15 cellular contexts compared by ENCODE assay signal in the genomic region with DNA sequence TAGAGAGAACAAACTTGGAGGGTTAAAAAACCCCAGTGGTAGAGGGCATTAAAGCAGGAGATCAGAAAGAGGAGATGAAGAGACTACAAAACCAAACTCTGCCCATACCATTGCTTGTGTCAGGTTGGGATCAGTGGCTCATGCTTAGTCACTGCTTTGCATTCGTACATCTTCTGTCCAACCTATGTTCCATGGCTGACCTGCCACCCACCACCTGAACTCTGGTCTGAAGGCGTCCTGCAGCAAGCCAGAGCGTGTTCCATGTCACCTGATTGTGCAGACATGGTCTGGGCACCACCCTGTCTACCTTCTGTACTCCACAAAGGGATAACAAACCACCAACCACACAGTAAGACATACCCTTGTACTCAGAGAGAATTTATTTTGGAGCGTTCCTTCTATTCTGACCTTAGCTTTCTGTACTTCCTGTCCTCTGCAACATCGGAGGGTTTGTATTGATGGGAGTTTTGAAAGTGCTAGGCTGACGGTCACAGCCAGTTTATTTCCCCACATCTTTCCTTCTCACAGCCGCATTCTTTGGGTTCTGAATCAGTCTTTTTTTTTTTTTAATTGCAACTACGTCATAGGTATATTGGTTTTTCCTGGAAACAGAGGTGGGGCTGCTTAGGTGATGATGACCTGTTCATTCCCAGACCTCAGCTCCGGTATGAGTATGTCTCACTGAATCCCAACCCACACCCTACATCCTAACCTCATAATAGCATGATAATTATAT.
A peak's percentile ranks its signal among the peaks of the same experiment; 100 is the strongest.
DNase-seq lines count a peak whose midpoint lies in the region; ATAC-seq, FAIRE-seq and TF ChIP-seq lines count a peak whose summit lies in the region.
"Had no signal": no experiment of that assay in that cellular context is flagged by ENCODE, and none has a peak within 500 bp of the region (broad histone marks: within the 10 kb centered on the region; RNA-seq: fewer than 3 reads in every experiment).

No MANE protein-coding gene starts in this region.

- CTCF ChIA-PET in activated CD4-positive, alpha-beta T cell treated with anti-CD3 and anti-CD28 coated beads for 36 hours (lab: Charles Lee): interaction anchor here (1.8 kb wide), 1 partner anchor 157 kb away, joined by 5 read pairs; no protein-coding TSS in a partner anchor

- no peaks in the 10 kb centered on the region for H3K79me2 ChIP-seq in astrocyte (ENCODE audit: insufficient read depth, low read length)

- peak overlapping the region; percentile 72 for H3K4me2 ChIP-seq in astrocyte (ENCODE audit: low read length)

- no peaks in the 10 kb centered on the region for H4K20me1 ChIP-seq in astrocyte (ENCODE audit: insufficient read depth, low read length)

- H3K27ac ChIP-seq in astrocyte (ENCODE audit: low read depth, low read length): peak overlapping the region; percentile 65
- H3K27ac ChIP-seq in coronary artery: no peak overlapping the region
- H3K27ac ChIP-seq: 22Rv1, prostate gland had no signal

- peak; percentile 5 for FAIRE-seq in astrocyte (lab: Jason Lieb, UNC)

- POLR2A ChIA-PET in activated CD4-positive, alpha-beta T cell treated with anti-CD3 and anti-CD28 coated beads for 36 hours (lab: Charles Lee): no interaction called here

- peak; percentile 66 for ATAC-seq in activated CD4-positive, alpha-beta T cell treated with anti-CD3 and anti-CD28 coated beads for 36 hours
- ATAC-seq: left lung had no signal

- peak overlapping the region; percentile 40 for H3K9ac ChIP-seq in astrocyte (ENCODE audit: low read length)

- H3K4me3 Mint-ChIP-seq in activated CD4-positive, alpha-beta T cell treated with anti-CD3 and anti-CD28 coated beads for 36 hours: no peak overlapping the region
- H3K4me3 Mint-ChIP-seq in astrocyte (ENCODE audit: unreplicated experiment): no peak overlapping the region

- peak overlapping the region; percentile 27 for H3K4me3 ChIP-seq in astrocyte (ENCODE audit: insufficient read depth, low read depth, low read length)
- no peak overlapping the region for H3K4me3 ChIP-seq in coronary artery
- H3K4me3 ChIP-seq: left lung, prostate gland had no signal

- intact Hi-C loops in activated CD4-positive, alpha-beta T cell treated with anti-CD3 and anti-CD28 coated beads for 36 hours (cut with DNase I, micrococcal nuclease): no loop called here

- H3K27me3 ChIP-seq in astrocyte (ENCODE audit: insufficient read depth, low read length): no peaks in the 10 kb centered on the region
- H3K27me3 ChIP-seq: left lung had no signal

- no peaks in the 10 kb centered on the region for H3K36me3 Mint-ChIP-seq in activated CD4-positive, alpha-beta T cell treated with anti-CD3 and anti-CD28 coated beads for 36 hours (ENCODE audit: low read depth)
- no peaks in the 10 kb centered on the region for H3K36me3 Mint-ChIP-seq in astrocyte (ENCODE audit: low read depth, unreplicated experiment)

- peaks cover 4% of the 10 kb centered on the region for H3K4me1 Mint-ChIP-seq in activated CD4-positive, alpha-beta T cell treated with anti-CD3 and anti-CD28 coated beads for 36 hours
- H3K4me1 Mint-ChIP-seq in astrocyte (ENCODE audit: low read depth, unreplicated experiment): peaks cover 36% of the 10 kb centered on the region

- H3K4me1 ChIP-seq in astrocyte (ENCODE audit: insufficient read depth, low read length): peaks cover 44% of the 10 kb centered on the region
- H3K4me1 ChIP-seq: prostate gland had no signal

- no peaks in the 10 kb centered on the region for H3K9me3 Mint-ChIP-seq in activated CD4-positive, alpha-beta T cell treated with anti-CD3 and anti-CD28 coated beads for 36 hours (ENCODE audit: low read depth)
- no peaks in the 10 kb centered on the region for H3K9me3 Mint-ChIP-seq in astrocyte (ENCODE audit: unreplicated experiment)

- H3K27ac Mint-ChIP-seq in activated CD4-positive, alpha-beta T cell treated with anti-CD3 and anti-CD28 coated beads for 36 hours: no peak overlapping the region
- no peak overlapping the region for H3K27ac Mint-ChIP-seq in astrocyte (ENCODE audit: unreplicated experiment)

- TF ChIP-seq CTCF in astrocyte (IDR thresholded peaks at IDR 0.05; ENCODE audit: insufficient read depth, low read depth, low read length): no peak
- no peak for TF ChIP-seq CTCF in coronary artery (IDR thresholded peaks at IDR 0.05)

- H3K36me3 ChIP-seq in astrocyte (ENCODE audit: insufficient read depth, low read length): no peaks in the 10 kb centered on the region
- H3K36me3 ChIP-seq: left lung, prostate gland had no signal

- H3K9me3 ChIP-seq in astrocyte (ENCODE audit: insufficient read depth, low read depth, low read length): no peaks in the 10 kb centered on the region
- H3K9me3 ChIP-seq: left lung, prostate gland had no signal

- peak overlapping the region; percentile 31 for H2AFZ ChIP-seq in astrocyte (ENCODE audit: low read depth, low read length)

- peak; percentile 8 for DNase-seq in activated CD4-positive, alpha-beta T cell treated with anti-CD3 and anti-CD28 coated beads for 36 hours
- no peak for DNase-seq in activated CD4-positive, alpha-beta T cell treated with anti-CD3 and anti-CD28 coated beads for 4 hours
- DNase-seq in astrocyte (ENCODE audit: low read depth) (peak; percentile 92), glomerular visceral epithelial cell (ENCODE audit: extremely low spot score) (peak; percentile 81), stromal cell of bone marrow (ENCODE audit: low read depth) (peak; percentile 8), globus pallidus (ENCODE audit: low spot score) (no peak), NCI-H526 (lab: John Stamatoyannopoulos, UW) (no peak), coronary artery (ENCODE audit: low spot score) (no peak)
- DNase-seq: DMS79 treated with DMSO at 0.1 percent for 48 hours; effector CD8-positive, alpha-beta T cell; GOT3; NCI-H1092 treated with DMSO at 0.1 percent for 48 hours had no signal

- H3K27me3 Mint-ChIP-seq in activated CD4-positive, alpha-beta T cell treated with anti-CD3 and anti-CD28 coated beads for 36 hours: peaks cover 13% of the 10 kb centered on the region
- H3K27me3 Mint-ChIP-seq in astrocyte (ENCODE audit: low read depth, unreplicated experiment): no peaks in the 10 kb centered on the region

Comparison
In these comparisons a context has a peak if more than half of its experiments do, and no peak if none do; other contexts are left out.
1. DNase-seq: peak in activated CD4-positive, alpha-beta T cell treated with anti-CD3 and anti-CD28 coated beads for 36 hours (single experiment), astrocyte (single experiment), glomerular visceral epithelial cell (single experiment) and stromal cell of bone marrow (single experiment); none in activated CD4-positive, alpha-beta T cell treated with anti-CD3 and anti-CD28 coated beads for 4 hours (0 of 2), globus pallidus (single experiment), NCI-H526 (0 of 2) and coronary artery (single experiment).